9 cellular contexts compared by ENCODE assay signal in genomic region chr11:72102162-72102561, GRCh38. TPM values are rescaled to one million over a fixed set of nuclear protein-coding genes. Genes with fewer than 3 reads are reported as not detected.
DNase-seq lines count a peak whose midpoint lies in the region; ATAC-seq lines count a peak whose summit lies in the region.
"Had no signal": no experiment of that assay in that cellular context is flagged by ENCODE, and none has a peak within 500 bp of the region (broad histone marks: within the 10 kb centered on the region; RNA-seq: fewer than 3 reads in every experiment).

No MANE protein-coding gene starts in this region.

- H3K4me3 Mint-ChIP-seq in T-helper 2 cell treated with Interferon-gamma antibody and Interleukin-4, amounts not matched to agents 5 μg/mL and 100 μg/mL, for 36 hours = peak overlapping the region; percentile 95
- peak overlapping the region; percentile 90 to 98 (median 93) for H3K4me3 Mint-ChIP-seq in immature natural killer cell

- DNase-seq in T-helper 2 cell treated with Interferon-gamma antibody and Interleukin-4, amounts not matched to agents 5 μg/mL and 100 μg/mL, for 36 hours (ENCODE audit: low spot score) = no peak
- DNase-seq in T-helper 2 cell (no peak), immature natural killer cell (no peak), NCI-H2107 treated with DMSO at 0.1 percent for 48 hours (lab: John Stamatoyannopoulos, UW; ENCODE audit: unreplicated experiment) (no peak), LoVo (ENCODE audit: low spot score) (no peak), NCI-H510A treated with DMSO at 0.1 percent for 48 hours (lab: John Stamatoyannopoulos, UW) (no peak)
- no peak for DNase-seq in activated naive CD4-positive, alpha-beta T cell treated with anti-CD3 and anti-CD28 coated beads, Interleukin-2, amount 50 U/mL, for 72 hours (ENCODE audit: low spot score in 2 of 2)

- H3K4me1 Mint-ChIP-seq in T-helper 2 cell treated with Interferon-gamma antibody and Interleukin-4, amounts not matched to agents 5 μg/mL and 100 μg/mL, for 36 hours (ENCODE audit: low read depth) = peaks cover 34% of the 10 kb centered on the region
- peaks cover 42 to 47% of the 10 kb centered on the region in 2 donors for H3K4me1 Mint-ChIP-seq in immature natural killer cell

- no peak for ATAC-seq in activated naive CD4-positive, alpha-beta T cell treated with anti-CD3 and anti-CD28 coated beads, Interleukin-2, amount 50 U/mL, for 72 hours

- no peaks in the 10 kb centered on the region for H3K9me3 Mint-ChIP-seq in T-helper 2 cell treated with Interferon-gamma antibody and Interleukin-4, amounts not matched to agents 5 μg/mL and 100 μg/mL, for 36 hours
- H3K9me3 Mint-ChIP-seq in activated naive CD4-positive, alpha-beta T cell treated with anti-CD3 and anti-CD28 coated beads, Interleukin-2, amount 50 U/mL, for 72 hours = peaks cover 0 to 4% of the 10 kb centered on the region in 2 donors
- H3K9me3 Mint-ChIP-seq in immature natural killer cell = no peaks in the 10 kb centered on the region

- H3K36me3 Mint-ChIP-seq in T-helper 2 cell treated with Interferon-gamma antibody and Interleukin-4, amounts not matched to agents 5 μg/mL and 100 μg/mL, for 36 hours (ENCODE audit: low read depth) = peaks cover 29% of the 10 kb centered on the region
- H3K36me3 Mint-ChIP-seq in activated naive CD4-positive, alpha-beta T cell treated with anti-CD3 and anti-CD28 coated beads, Interleukin-2, amount 50 U/mL, for 72 hours = peaks cover 12 to 21% of the 10 kb centered on the region in 2 donors
- peaks cover 0 to 11% (median 2%) of the 10 kb centered on the region in 3 donors for H3K36me3 Mint-ChIP-seq in immature natural killer cell

- H3K27me3 Mint-ChIP-seq in T-helper 2 cell treated with Interferon-gamma antibody and Interleukin-4, amounts not matched to agents 5 μg/mL and 100 μg/mL, for 36 hours (ENCODE audit: low read depth) = no peaks in the 10 kb centered on the region
- H3K27me3 Mint-ChIP-seq in immature natural killer cell (ENCODE audit: low read depth in 3 of 3) = peaks cover 4 to 21% (median 12%) of the 10 kb centered on the region in 3 donors

- H3K27ac Mint-ChIP-seq in T-helper 2 cell treated with Interferon-gamma antibody and Interleukin-4, amounts not matched to agents 5 μg/mL and 100 μg/mL, for 36 hours = peak overlapping the region; percentile 81
- H3K27ac Mint-ChIP-seq in activated naive CD4-positive, alpha-beta T cell treated with anti-CD3 and anti-CD28 coated beads, Interleukin-2, amount 50 U/mL, for 72 hours = peak overlapping the region; percentile 90 to 98
- peak overlapping the region; percentile 89 to 97 (median 96) for H3K27ac Mint-ChIP-seq in immature natural killer cell

- H3K27ac ChIP-seq in temporal lobe (ENCODE audit: low read depth, low read length) = peak overlapping the region; percentile 69

RNA-seq across cellular contexts. Expression of gene LAMTOR1, which starts 0.9 kb away (rescaled TPM):
- total RNA-seq in activated naive CD4-positive, alpha-beta T cell treated with anti-CD3 and anti-CD28 coated beads, Interleukin-2, amount 50 U/mL, for 72 hours = 10 to 100 TPM; 40.9 to 60.0 TPM
- 100 to 1,000 TPM; 110 to 181 (median 138) TPM for polyA plus RNA-seq in immature natural killer cell
- 34.4 TPM for total RNA-seq in temporal lobe

RNA-seq across cellular contexts. Expression of gene TOMT, which starts 3.6 kb away (rescaled TPM):
- not detected for total RNA-seq in activated naive CD4-positive, alpha-beta T cell treated with anti-CD3 and anti-CD28 coated beads, Interleukin-2, amount 50 U/mL, for 72 hours
- polyA plus RNA-seq in immature natural killer cell = not detected
- total RNA-seq in temporal lobe = not detected
- total RNA-seq: SK-MEL-5 had no signal

RNA-seq across cellular contexts. Expression of gene ANAPC15, which starts 10.3 kb away (rescaled TPM):
- total RNA-seq in activated naive CD4-positive, alpha-beta T cell treated with anti-CD3 and anti-CD28 coated beads, Interleukin-2, amount 50 U/mL, for 72 hours = 10 to 100 TPM; 50.5 to 60.1 TPM
- polyA plus RNA-seq in immature natural killer cell = 10 to 100 TPM; 70.9 to 76.7 (median 75.2) TPM
- total RNA-seq in temporal lobe = 12.5 TPM

RNA-seq across cellular contexts. Expression of gene LRRC51, which starts 21.5 kb away (rescaled TPM):
- 1 to 10 TPM; 4.1 to 8.3 TPM for total RNA-seq in activated naive CD4-positive, alpha-beta T cell treated with anti-CD3 and anti-CD28 coated beads, Interleukin-2, amount 50 U/mL, for 72 hours
- 1 to 10 TPM in 2 of 3 donors, not detected in 1; 3.4 to 4.7 TPM for polyA plus RNA-seq in immature natural killer cell
- 5.7 TPM for total RNA-seq in temporal lobe

RNA-seq across cellular contexts. Expression of gene NUMA1, which starts 21.8 kb away (rescaled TPM):
- 100 to 1,000 TPM; 206 to 209 TPM for total RNA-seq in activated naive CD4-positive, alpha-beta T cell treated with anti-CD3 and anti-CD28 coated beads, Interleukin-2, amount 50 U/mL, for 72 hours
- polyA plus RNA-seq in immature natural killer cell = 10 to 100 TPM in 2 of 3 donors, 1 to 10 TPM in 1; 2.7 to 92.5 (median 10.5) TPM
- 110 TPM for total RNA-seq in temporal lobe
